ENCODE assay signal across 17 cellular contexts in the genomic region with DNA sequence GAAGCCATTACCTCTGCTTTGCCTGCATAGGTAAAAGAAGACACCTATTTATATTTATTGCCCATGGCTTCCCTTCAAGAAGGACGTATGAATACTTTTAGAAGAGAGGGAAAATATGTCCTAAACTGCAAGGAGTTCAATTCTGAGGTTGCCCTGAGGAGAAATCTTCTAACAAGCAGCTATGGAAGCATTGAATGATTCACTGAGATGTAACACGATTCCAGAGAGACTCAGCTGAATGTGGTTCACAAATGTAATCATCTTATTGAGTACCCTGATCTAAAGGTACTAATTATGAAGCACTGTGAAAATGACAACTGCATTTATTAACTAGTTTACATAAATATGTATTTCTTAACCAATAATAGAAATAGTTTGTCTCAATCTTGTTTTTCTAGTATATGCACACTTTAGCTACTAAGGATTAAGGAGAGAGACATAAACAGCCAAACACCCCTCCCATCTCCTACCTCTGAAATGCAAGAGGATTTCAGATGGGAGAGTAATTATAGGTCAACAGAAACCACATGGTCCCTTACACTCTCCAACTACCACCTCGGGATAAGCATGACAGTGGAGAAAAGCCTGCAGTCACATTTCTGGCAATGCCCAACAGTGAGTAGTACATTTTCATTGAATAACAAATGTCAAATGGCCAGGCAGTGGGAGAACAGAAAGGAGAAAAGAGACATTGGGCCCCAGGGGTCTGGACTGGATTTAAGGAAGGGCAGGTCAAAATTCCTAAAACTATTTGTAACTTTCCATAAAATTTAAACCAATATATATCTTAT.
"Had no signal": no experiment of that assay in that cellular context is flagged by ENCODE, and none has a peak within 500 bp of the region (broad histone marks: within the 10 kb centered on the region; RNA-seq: fewer than 3 reads in every experiment).

No MANE protein-coding gene starts in this region.

- FAIRE-seq: kidney had no signal

- H3K4me3 ChIP-seq: colonic mucosa, heart right ventricle, thyroid gland had no signal

- ATAC-seq: activated CD8-positive, alpha-beta T cell treated with anti-CD3 and anti-CD28 coated beads for 36 hours; activated T-cell treated with anti-CD3 and anti-CD28 coated beads, Interleukin-2, amount 50 U/mL, for 4 hours; heart right ventricle; left lobe of liver had no signal

- H3K36me3 ChIP-seq: colonic mucosa, heart right ventricle, thyroid gland had no signal

- H3K27me3 ChIP-seq: colonic mucosa, heart right ventricle, thyroid gland had no signal

- DNase-seq: activated CD4-positive, alpha-beta T cell treated with anti-CD3 and anti-CD28 coated beads, Interleukin-2, amount 10 ng/mL, durations not matched to agents 24 days and 14 days; activated CD4-positive, CD25-positive, alpha-beta regulatory T cell; activated CD8-positive, alpha-beta T cell treated with anti-CD3 and anti-CD28 coated beads for 36 hours; activated naive CD4-positive, alpha-beta T cell treated with anti-CD3 and anti-CD28 coated beads for 36 hours; activated T-cell treated with anti-CD3 and anti-CD28 coated beads, Interleukin-2, amount 50 U/mL, for 4 hours; anterior cingulate cortex; colonic mucosa; erythroblast; heart right ventricle; kidney; retina; stimulated activated CD4-positive, alpha-beta T cell treated with anti-CD3 and anti-CD28 coated beads, Interleukin-1b, Interleukin-23, amount 100 ng/mL, for 48 hours; stimulated activated CD8-positive, alpha-beta memory T cell treated with anti-CD3 and anti-CD28 coated beads, Interleukin-4, amount 100 ng/mL, for 48 hours; stimulated activated naive CD4-positive, alpha-beta T cell; T-helper 9 cell; thyroid gland had no signal

- H3K27ac ChIP-seq: colonic mucosa, heart right ventricle, thyroid gland had no signal

- H3K4me1 ChIP-seq: colonic mucosa, heart right ventricle, thyroid gland had no signal

- H3K9me3 ChIP-seq: colonic mucosa, thyroid gland had no signal
